14 cellular contexts compared by ENCODE assay signal in genomic region chr6:35215665-35216411, GRCh38. TPM values are rescaled to one million over a fixed set of nuclear protein-coding genes. Genes with fewer than 3 reads are reported as not detected.
DNase-seq lines count a peak whose midpoint lies in the region; ATAC-seq, FAIRE-seq and TF ChIP-seq lines count a peak whose summit lies in the region.
"Had no signal": no experiment of that assay in that cellular context is flagged by ENCODE, and none has a peak within 500 bp of the region (broad histone marks: within the 10 kb centered on the region; RNA-seq: fewer than 3 reads in every experiment).

No MANE protein-coding gene starts in this region.

- H3K4me2 ChIP-seq in HepG2 (ENCODE audit: low read depth, low read length), result no peak overlapping the region

- peak overlapping the region in 3 of 5 donors; percentile 17 to 54 (median 18) for H3K4me3 Mint-ChIP-seq in immature natural killer cell
- peak overlapping the region; percentile 80 for H3K4me3 Mint-ChIP-seq in type B pancreatic cell

- peaks cover 17 to 72% of the 10 kb centered on the region in 2 experiments; a peak in 4 of 5 replicates for H3K27me3 ChIP-seq in HepG2 (ENCODE audit: control insufficient read depth in 1 of 2, insufficient read depth in 2 of 2, low read length in 2 of 2)
- peaks cover 0 to 4% of the 10 kb centered on the region in 2 donors for H3K27me3 ChIP-seq in right lobe of liver

- no peaks in the 10 kb centered on the region for H3K79me2 ChIP-seq in HepG2 (ENCODE audit: insufficient read depth, low read length)

- WGBS in HepG2 (ENCODE audit: low lambda C conversion rate), result 58% methylated on average over 6 of the region's 6 CpGs
- WGBS in right lobe of liver (ENCODE audit: insufficient coverage, low coverage, low lambda C conversion rate, missing lambda C conversion rate), result 76% methylated on average over 4 of the region's 6 CpGs

- no peak overlapping the region for H2AFZ ChIP-seq in HepG2 (ENCODE audit: low read length)

- H3K36me3 ChIP-seq in HepG2 (replicated peaks in 1 of 2; ENCODE audit: control insufficient read depth in 1 of 2, insufficient read depth in 2 of 2, low read length in 2 of 2) (no peaks in the 10 kb centered on the region), right lobe of liver (no peaks in the 10 kb centered on the region)
- H3K36me3 ChIP-seq: transverse colon had no signal

- POLR2A ChIA-PET in HepG2 (lab: Yijun Ruan, JAX), result no interaction called here

- H3K9me3 ChIP-seq in HepG2 (ENCODE audit: low read length), result no peaks in the 10 kb centered on the region
- no peaks in the 10 kb centered on the region for H3K9me3 ChIP-seq in right lobe of liver
- H3K9me3 ChIP-seq: transverse colon had no signal

- H3K27ac ChIP-seq in HepG2 (ENCODE audit: extremely low read length, insufficient read depth, low read length), result no peak overlapping the region
- no peak overlapping the region for H3K27ac ChIP-seq in right lobe of liver
- H3K27ac ChIP-seq: coronary artery, transverse colon had no signal

- no peak for ATAC-seq in HepG2
- ATAC-seq in right lobe of liver, result no peak
- ATAC-seq in GM18511 (IDR thresholded peaks at IDR 0.05; ENCODE audit: unreplicated experiment), result no peak
- no peak for ATAC-seq in GM19324 (IDR thresholded peaks at IDR 0.05; ENCODE audit: low FRiP score, unreplicated experiment)
- no peak for ATAC-seq in HG03439 (IDR thresholded peaks at IDR 0.05; ENCODE audit: unreplicated experiment)

- no peaks in the 10 kb centered on the region for H3K9me3 Mint-ChIP-seq in immature natural killer cell
- H3K9me3 Mint-ChIP-seq in type B pancreatic cell, result no peaks in the 10 kb centered on the region

- H3K27me3 Mint-ChIP-seq in immature natural killer cell (ENCODE audit: low read depth in 3 of 3), result peaks cover 15 to 44% (median 33%) of the 10 kb centered on the region in 3 donors
- H3K27me3 Mint-ChIP-seq in type B pancreatic cell, result peaks cover 23% of the 10 kb centered on the region

- TF ChIP-seq CTCF in HepG2 (CRISPR knock-in tag; IDR thresholded peaks at IDR 0.05) (no peak), right lobe of liver (IDR thresholded peaks at IDR 0.05) (no peak), type B pancreatic cell (conservative IDR thresholded peaks at IDR 0.05) (no peak)

- H3K27ac Mint-ChIP-seq in immature natural killer cell, result no peak overlapping the region
- H3K27ac Mint-ChIP-seq in type B pancreatic cell, result peak overlapping the region; percentile 76

- no peak for FAIRE-seq in HepG2 (lab: Jason Lieb, UNC)

- DNase-seq in HepG2 (ENCODE audit: low spot score) (no peak), right lobe of liver (no peak), amniotic epithelial cell (ENCODE audit: low read depth) (peak; percentile 37), immature natural killer cell (no peak), type B pancreatic cell (ENCODE audit: extremely low spot score, unreplicated experiment) (no peak)
- DNase-seq: activated naive CD4-positive, alpha-beta T cell treated with anti-CD3 and anti-CD28 coated beads, Interleukin-2, amount 50 U/mL, for 16 hours; DMS153; NCI-H2171; posterior cingulate gyrus; transverse colon had no signal

- BruUV-seq in HepG2 (replicated peaks; lab: Mats Ljungman, UMichigan), result no TSS peak

- 0 out of 2 replicates have a peak, but pooled peaks cover 13% of the 10 kb centered on the region for H3K4me1 ChIP-seq in HepG2 (ENCODE audit: insufficient read depth, low read length)
- peaks cover 0 to 13% (median 0%) of the 10 kb centered on the region in 4 donors for H3K4me1 ChIP-seq in right lobe of liver

- CTCF ChIA-PET in HepG2 (lab: Yijun Ruan, JAX; ENCODE audit: low intra/inter-chr PET ratio, low total read pairs), result no interaction called here

- H3K4me3 ChIP-seq in HepG2 (replicated peaks in 1 of 3; ENCODE audit: insufficient read depth in 1 of 3, low read depth in 2 of 3, low read length in 3 of 3) (no peak overlapping the region), right lobe of liver (no peak overlapping the region)

- TF ChIP-seq EP300 in HepG2 (IDR thresholded peaks at IDR 0.05; ENCODE audit: low read depth in 2 of 2, low read length in 2 of 2) (no peak), HepG2 (CRISPR knock-in tag; IDR thresholded peaks at IDR 0.05; ENCODE audit: borderline replicate concordance) (no peak)

- in situ Hi-C loops in HepG2 (cut with HindIII; ENCODE audit: extremely low pct_ligation_motif_present, low pct_unique_long_range_greater_than_20kb), result no loop called here

- intact Hi-C loops in HepG2 (cut with micrococcal nuclease; ENCODE audit: unreplicated experiment), result no loop called here
- intact Hi-C loops in right lobe of liver (cut with DNase I), result no loop called here

- peaks cover 0 to 4% (median 4%) of the 10 kb centered on the region in 3 donors for H3K36me3 Mint-ChIP-seq in immature natural killer cell
- no peaks in the 10 kb centered on the region for H3K36me3 Mint-ChIP-seq in type B pancreatic cell

- no peak for TF ChIP-seq RAD21 in HepG2 (CRISPR knock-in tag; IDR thresholded peaks at IDR 0.05)

- TF ChIP-seq POLR2A in HepG2 (IDR thresholded peaks at IDR 0.05; ENCODE audit: insufficient read depth in 1 of 2, low read depth in 2 of 2, low read length in 2 of 2) (no peak), right lobe of liver (IDR thresholded peaks at IDR 0.05) (no peak)

- H3K4me1 Mint-ChIP-seq in immature natural killer cell (peaks cover 9 to 14% of the 10 kb centered on the region in 2 donors), type B pancreatic cell (ENCODE audit: unreplicated experiment) (peaks cover 44% of the 10 kb centered on the region)

- H4K20me1 ChIP-seq in HepG2 (ENCODE audit: insufficient read depth, low read length), result no peaks in the 10 kb centered on the region

- no peak overlapping the region for H3K9ac ChIP-seq in HepG2 (ENCODE audit: insufficient read depth, low read depth, low read length)

RNA-seq across cellular contexts. Expression of gene SCUBE3, which starts 2.1 kb away (rescaled TPM):
- total RNA-seq in HepG2 (2016; rRNA removed; fragmentation: Illumina TruSeq; extraction: Trizol) (not detected in 2 replicates), right lobe of liver (under 1 TPM in 4 of 6 experiments, not detected in 2; 0.05 to 0.11 (median 0.07) TPM), type B pancreatic cell (ENCODE audit: low replicate concordance) (14.7 and 14.9 TPM in 2 replicates)
- total RNA-seq in HepG2 (2016; cell fraction: cytosol; rRNA removed; fragmentation: Illumina TruSeq; extraction: Trizol; ENCODE audit: low read depth), result not detected in 2 replicates
- total RNA-seq in HepG2 (2016; cell fraction: insoluble cytoplasmic fraction; rRNA removed; fragmentation: Illumina TruSeq; extraction: Trizol), result not detected in 2 replicates
- not detected in 2 replicates for total RNA-seq in HepG2 (2016; cell fraction: membrane; rRNA removed; fragmentation: Illumina TruSeq; extraction: Trizol)
- not detected in 2 replicates for total RNA-seq in HepG2 (2016; cell fraction: nucleus; rRNA removed; fragmentation: Illumina TruSeq; extraction: Trizol)
- polyA plus RNA-seq in HepG2 (2011; rRNA removed) (not detected in 2 replicates), immature natural killer cell (under 1 TPM in 2 of 3 donors, not detected in 1; 0.02 to 0.29 TPM)
- not detected in 2 replicates for polyA plus RNA-seq in HepG2 (2011; cell fraction: cytosol; rRNA removed)
- polyA plus RNA-seq in HepG2 (2011; cell fraction: nucleus; rRNA removed), result not detected in 2 replicates
- 0.05 and 0.09 TPM in 2 replicates for polyA plus RNA-seq in HepG2 (2012)
- polyA plus RNA-seq in HepG2 (2016; cell fraction: cytosol; fragmentation: Illumina TruSeq; extraction: Trizol; ENCODE audit: low read depth), result not detected in 2 replicates
- not detected in 2 replicates for polyA plus RNA-seq in HepG2 (2016; cell fraction: insoluble cytoplasmic fraction; fragmentation: Illumina TruSeq; extraction: Trizol; ENCODE audit: low read depth)
- not detected in 2 replicates for polyA plus RNA-seq in HepG2 (2016; cell fraction: membrane; fragmentation: Illumina TruSeq; extraction: Trizol; ENCODE audit: low read depth)
- not detected in 2 replicates for polyA plus RNA-seq in HepG2 (2016; cell fraction: nucleus; fragmentation: Illumina TruSeq; extraction: Trizol; ENCODE audit: insufficient read depth, low read depth)
- polyA minus RNA-seq in HepG2 (2011; rRNA and poly(A)+ RNA removed; ENCODE audit: low replicate concordance), result not detected in 2 replicates
- polyA minus RNA-seq in HepG2 (2011; cell fraction: cytosol; rRNA and poly(A)+ RNA removed), result not detected in 2 replicates
- not detected in 2 replicates for polyA minus RNA-seq in HepG2 (2011; cell fraction: nucleus; rRNA and poly(A)+ RNA removed)

RNA-seq across cellular contexts. Expression of gene ZNF76, which starts 43.7 kb away (rescaled TPM):
- total RNA-seq in HepG2 (2016; rRNA removed; fragmentation: Illumina TruSeq; extraction: Trizol) (11.8 and 13.2 TPM in 2 replicates), right lobe of liver (10 to 100 TPM; 14.4 to 19.8 (median 17.6) TPM), type B pancreatic cell (ENCODE audit: low replicate concordance) (25.3 and 37.3 TPM in 2 replicates)
- total RNA-seq in HepG2 (2016; cell fraction: cytosol; rRNA removed; fragmentation: Illumina TruSeq; extraction: Trizol; ENCODE audit: low read depth), result 11.7 and 12.1 TPM in 2 replicates
- total RNA-seq in HepG2 (2016; cell fraction: insoluble cytoplasmic fraction; rRNA removed; fragmentation: Illumina TruSeq; extraction: Trizol), result 9.9 and 12.7 TPM in 2 replicates
- 21.8 and 26.0 TPM in 2 replicates for total RNA-seq in HepG2 (2016; cell fraction: membrane; rRNA removed; fragmentation: Illumina TruSeq; extraction: Trizol)
- 9.5 and 10.9 TPM in 2 replicates for total RNA-seq in HepG2 (2016; cell fraction: nucleus; rRNA removed; fragmentation: Illumina TruSeq; extraction: Trizol)
- polyA plus RNA-seq in HepG2 (2011; rRNA removed) (26.4 and 28.2 TPM in 2 replicates), immature natural killer cell (10 to 100 TPM; 20.7 to 30.5 (median 27.9) TPM)
- 9.0 and 14.0 TPM in 2 replicates for polyA plus RNA-seq in HepG2 (2011; cell fraction: cytosol; rRNA removed)
- polyA plus RNA-seq in HepG2 (2011; cell fraction: nucleus; rRNA removed), result 128 and 139 TPM in 2 replicates
- polyA plus RNA-seq in HepG2 (2012), result 15.4 and 17.3 TPM in 2 replicates
- 10.6 and 13.2 TPM in 2 replicates for polyA plus RNA-seq in HepG2 (2016; cell fraction: cytosol; fragmentation: Illumina TruSeq; extraction: Trizol; ENCODE audit: low read depth)
- 14.5 and 16.3 TPM in 2 replicates for polyA plus RNA-seq in HepG2 (2016; cell fraction: insoluble cytoplasmic fraction; fragmentation: Illumina TruSeq; extraction: Trizol; ENCODE audit: low read depth)
- polyA plus RNA-seq in HepG2 (2016; cell fraction: membrane; fragmentation: Illumina TruSeq; extraction: Trizol; ENCODE audit: low read depth), result 22.8 and 27.0 TPM in 2 replicates
- 38.8 and 39.0 TPM in 2 replicates for polyA plus RNA-seq in HepG2 (2016; cell fraction: nucleus; fragmentation: Illumina TruSeq; extraction: Trizol; ENCODE audit: insufficient read depth, low read depth)
- 25.8 and 37.6 TPM in 2 replicates for polyA minus RNA-seq in HepG2 (2011; rRNA and poly(A)+ RNA removed; ENCODE audit: low replicate concordance)
- 3.6 and 4.4 TPM in 2 replicates for polyA minus RNA-seq in HepG2 (2011; cell fraction: cytosol; rRNA and poly(A)+ RNA removed)
- 17.3 and 24.5 TPM in 2 replicates for polyA minus RNA-seq in HepG2 (2011; cell fraction: nucleus; rRNA and poly(A)+ RNA removed)

Comparison
In these comparisons a context has a peak if more than half of its experiments do, and no peak if none do; other contexts are left out.
1. RNA of gene SCUBE3, which starts 2.1 kb away (total RNA-seq): 14.7 to 14.9 TPM in type B pancreatic cell; 0.05 to 0.11 TPM in right lobe of liver and not detected in HepG2; every median in the first group is over 10 times any median in the second.